Comparison of ENCODE assay signal across 8 cellular contexts in genomic region chr16:88515925-88516324, GRCh38.
"Had no signal": no experiment of that assay in that cellular context is flagged by ENCODE, and none has a peak within 500 bp of the region (broad histone marks: within the 10 kb centered on the region; RNA-seq: fewer than 3 reads in every experiment).

No MANE protein-coding gene starts in this region.

- H3K36me3 ChIP-seq: HAP-1 had no signal

- H3K9me3 ChIP-seq: HAP-1 had no signal

- DNase-seq: H7, HFFc6, IMR-90, KBM-7 had no signal

- H3K27ac ChIP-seq: HL-60 had no signal

- H2AFZ ChIP-seq: GM23338 had no signal

- H3K4me3 ChIP-seq: GM23338, HAP-1 had no signal

- H3K4me1 ChIP-seq: HAP-1 had no signal

- ATAC-seq: GM23338, HCT116 had no signal

- H3K4me3 Mint-ChIP-seq: GM23338, HFFc6 had no signal

- H3K27ac Mint-ChIP-seq: GM23338, HFFc6 had no signal

- H3K4me2 ChIP-seq: GM23338 had no signal
